In genomic region chr7:85908051-85908450, GRCh38 we compare ENCODE assay signal across 3 cellular contexts.
"Had no signal": no experiment of that assay in that cellular context is flagged by ENCODE, and none has a peak within 500 bp of the region (broad histone marks: within the 10 kb centered on the region; RNA-seq: fewer than 3 reads in every experiment).

No MANE protein-coding gene starts in this region.

- H3K4me3 ChIP-seq: GM12878 had no signal

- DNase-seq: GDM1, GF-D8 had no signal

- ATAC-seq: GM12878 had no signal
